In the genomic region with DNA sequence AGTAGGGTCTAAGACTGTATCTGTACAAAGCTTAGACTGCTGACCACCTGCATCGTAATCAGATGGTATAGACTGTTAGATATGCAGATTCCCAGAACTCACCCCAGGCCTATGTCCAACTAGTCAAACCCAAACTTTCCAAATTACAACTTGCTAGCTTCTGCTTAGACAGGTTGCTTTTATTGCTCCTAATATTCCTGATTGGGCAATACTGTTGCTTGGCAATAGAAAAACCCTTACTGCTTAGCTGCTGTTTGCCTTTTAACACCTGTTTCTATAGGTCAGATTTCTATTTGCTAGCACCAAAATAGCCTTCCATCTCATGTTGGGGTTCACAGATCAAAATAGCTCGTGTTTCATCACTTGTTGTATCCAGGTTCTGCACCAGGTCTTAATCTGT, we compare ENCODE assay signal across 1 cellular context.
TF ChIP-seq lines count a peak whose summit lies in the region.

No MANE protein-coding gene starts in this region.

TF ChIP-seq in HepG2, 621 proteins besides CTCF, POLR2A, EP300 and RAD21:
- no peak for TF ChIP-seq SNRNP70 (IDR thresholded peaks at IDR 0.05; ENCODE audit: low read depth, low read length)
- TF ChIP-seq, protein P1, sequence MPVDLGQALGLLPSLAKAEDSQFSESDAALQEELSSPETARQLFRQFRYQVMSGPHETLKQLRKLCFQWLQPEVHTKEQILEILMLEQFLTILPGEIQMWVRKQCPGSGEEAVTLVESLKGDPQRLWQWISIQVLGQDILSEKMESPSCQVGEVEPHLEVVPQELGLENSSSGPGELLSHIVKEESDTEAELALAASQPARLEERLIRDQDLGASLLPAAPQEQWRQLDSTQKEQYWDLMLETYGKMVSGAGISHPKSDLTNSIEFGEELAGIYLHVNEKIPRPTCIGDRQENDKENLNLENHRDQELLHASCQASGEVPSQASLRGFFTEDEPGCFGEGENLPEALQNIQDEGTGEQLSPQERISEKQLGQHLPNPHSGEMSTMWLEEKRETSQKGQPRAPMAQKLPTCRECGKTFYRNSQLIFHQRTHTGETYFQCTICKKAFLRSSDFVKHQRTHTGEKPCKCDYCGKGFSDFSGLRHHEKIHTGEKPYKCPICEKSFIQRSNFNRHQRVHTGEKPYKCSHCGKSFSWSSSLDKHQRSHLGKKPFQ (CRISPR knock-in tag; IDR thresholded peaks at IDR 0.05; ENCODE audit: insufficient replicate concordance): no peak
- TF ChIP-seq ZNF407 (CRISPR knock-in tag; IDR thresholded peaks at IDR 0.05; ENCODE audit: not compliant biosample characterization): no peak
- TF ChIP-seq CEBPB (IDR thresholded peaks at IDR 0.05; ENCODE audit: borderline replicate concordance, low read depth, low read length): peak; percentile 82
- TF ChIP-seq ZBTB43 (CRISPR knock-in tag; conservative IDR thresholded peaks at IDR 0.05): no peak
- TF ChIP-seq, protein P2, sequence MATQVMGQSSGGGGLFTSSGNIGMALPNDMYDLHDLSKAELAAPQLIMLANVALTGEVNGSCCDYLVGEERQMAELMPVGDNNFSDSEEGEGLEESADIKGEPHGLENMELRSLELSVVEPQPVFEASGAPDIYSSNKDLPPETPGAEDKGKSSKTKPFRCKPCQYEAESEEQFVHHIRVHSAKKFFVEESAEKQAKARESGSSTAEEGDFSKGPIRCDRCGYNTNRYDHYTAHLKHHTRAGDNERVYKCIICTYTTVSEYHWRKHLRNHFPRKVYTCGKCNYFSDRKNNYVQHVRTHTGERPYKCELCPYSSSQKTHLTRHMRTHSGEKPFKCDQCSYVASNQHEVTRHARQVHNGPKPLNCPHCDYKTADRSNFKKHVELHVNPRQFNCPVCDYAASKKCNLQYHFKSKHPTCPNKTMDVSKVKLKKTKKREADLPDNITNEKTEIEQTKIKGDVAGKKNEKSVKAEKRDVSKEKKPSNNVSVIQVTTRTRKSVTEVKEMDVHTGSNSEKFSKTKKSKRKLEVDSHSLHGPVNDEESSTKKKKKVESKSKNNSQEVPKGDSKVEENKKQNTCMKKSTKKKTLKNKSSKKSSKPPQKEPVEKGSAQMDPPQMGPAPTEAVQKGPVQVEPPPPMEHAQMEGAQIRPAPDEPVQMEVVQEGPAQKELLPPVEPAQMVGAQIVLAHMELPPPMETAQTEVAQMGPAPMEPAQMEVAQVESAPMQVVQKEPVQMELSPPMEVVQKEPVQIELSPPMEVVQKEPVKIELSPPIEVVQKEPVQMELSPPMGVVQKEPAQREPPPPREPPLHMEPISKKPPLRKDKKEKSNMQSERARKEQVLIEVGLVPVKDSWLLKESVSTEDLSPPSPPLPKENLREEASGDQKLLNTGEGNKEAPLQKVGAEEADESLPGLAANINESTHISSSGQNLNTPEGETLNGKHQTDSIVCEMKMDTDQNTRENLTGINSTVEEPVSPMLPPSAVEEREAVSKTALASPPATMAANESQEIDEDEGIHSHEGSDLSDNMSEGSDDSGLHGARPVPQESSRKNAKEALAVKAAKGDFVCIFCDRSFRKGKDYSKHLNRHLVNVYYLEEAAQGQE (IDR thresholded peaks at IDR 0.05; ENCODE audit: borderline replicate concordance in 1 of 2, low read depth in 1 of 2, low read length in 2 of 2): no peak
